In genomic region chr2:212213191-212213590, GRCh38 we compare ENCODE assay signal across 22 cellular contexts.
A peak's percentile ranks its signal among the peaks of the same experiment; 100 is the strongest.
DNase-seq lines count a peak whose midpoint lies in the region; ATAC-seq lines count a peak whose summit lies in the region.
"Had no signal": no experiment of that assay in that cellular context is flagged by ENCODE, and none has a peak within 500 bp of the region (broad histone marks: within the 10 kb centered on the region; RNA-seq: fewer than 3 reads in every experiment).

No MANE protein-coding gene starts in this region.

- DNase-seq in activated naive CD4-positive, alpha-beta T cell treated with Interleukin-2 at 50 U/mL for 16 hours: no peak
- DNase-seq in NCI-H2081 (lab: John Stamatoyannopoulos, UW): no peak
- no peak for DNase-seq in stimulated activated CD4-positive, alpha-beta T cell treated with anti-CD3 and anti-CD28 coated beads, Interleukin-1b, Interleukin-23, amount 100 ng/mL, for 48 hours
- DNase-seq: ACHN; activated CD4-positive, CD25-positive, alpha-beta regulatory T cell; activated CD8-positive, alpha-beta T cell treated with anti-CD3 and anti-CD28 coated beads, Interleukin-2, amount 10 ng/mL, durations not matched to agents 7 days and 5 days; activated naive CD8-positive, alpha-beta T cell treated with anti-CD3 and anti-CD28 coated beads for 36 hours; activated T-cell treated with anti-CD3 and anti-CD28 coated beads, Interleukin-2, amount 50 U/mL, for 72 hours; brain microvascular endothelial cell; DMS153; hippocampal formation; islet precursor cell; Kasumi-1; NCI-H1105; right cardiac atrium; SJCRH30; stimulated activated naive CD8-positive, alpha-beta T cell treated with anti-CD3 and anti-CD28 coated beads, Interleukin-15, Interleukin-2, amounts not matched to agents 100 U/mL and 50 U/mL, for 24 hours had no signal

- ATAC-seq in GM18508 (IDR thresholded peaks at IDR 0.05; ENCODE audit: insufficient read depth, unreplicated experiment) (peak; percentile 44), GM19452 (IDR thresholded peaks at IDR 0.05; ENCODE audit: unreplicated experiment) (peak; percentile 69), HG02884 (IDR thresholded peaks at IDR 0.05; ENCODE audit: unreplicated experiment) (peak; percentile 41), HG03520 (IDR thresholded peaks at IDR 0.05; ENCODE audit: unreplicated experiment) (peak; percentile 77), GM21367 (IDR thresholded peaks at IDR 0.05; ENCODE audit: unreplicated experiment) (no peak)
- ATAC-seq: activated CD8-positive, alpha-beta T cell treated with anti-CD3 and anti-CD28 coated beads, Interleukin-2, amount 10 ng/mL, durations not matched to agents 7 days and 5 days; activated T-cell treated with anti-CD3 and anti-CD28 coated beads, Interleukin-2, amount 50 U/mL, for 72 hours; right cardiac atrium; stimulated activated naive CD8-positive, alpha-beta T cell treated with anti-CD3 and anti-CD28 coated beads, Interleukin-15, Interleukin-2, amounts not matched to agents 100 U/mL and 50 U/mL, for 24 hours had no signal
